In genomic region chr19:46954502-46955004, GRCh38 we compare ENCODE assay signal across 11 cellular contexts.
A peak's percentile ranks its signal among the peaks of the same experiment; 100 is the strongest.
DNase-seq lines count a peak whose midpoint lies in the region; ATAC-seq, FAIRE-seq and TF ChIP-seq lines count a peak whose summit lies in the region.
"Had no signal": no experiment of that assay in that cellular context is flagged by ENCODE, and none has a peak within 500 bp of the region (broad histone marks: within the 10 kb centered on the region; RNA-seq: fewer than 3 reads in every experiment).

No MANE protein-coding gene starts in this region.

- H3K9me3 ChIP-seq in MM.1S (replicated peaks; ENCODE audit: insufficient read depth, low read length), result no peaks in the 10 kb centered on the region
- no peaks in the 10 kb centered on the region for H3K9me3 ChIP-seq in colonic mucosa
- H3K9me3 ChIP-seq in skeletal muscle tissue (ENCODE audit: control insufficient read depth in 3 of 3, low read length in 3 of 3), result no peaks in the 10 kb centered on the region

- no peaks in the 10 kb centered on the region for H3K9me3 Mint-ChIP-seq in MCF 10A (ENCODE audit: unreplicated experiment)

- no peak overlapping the region for H3K27ac Mint-ChIP-seq in MCF 10A (ENCODE audit: low read depth, unreplicated experiment)

- CTCF ChIA-PET in MCF 10A (lab: Yijun Ruan, JAX), result interaction anchor here (1.3 to 1.9 kb wide), 2 partner anchors 36 to 114 kb away, joined by 7 read pairs; no protein-coding TSS in a partner anchor

- BruUV-seq in MCF 10A (replicated peaks; lab: Mats Ljungman, UMichigan), result no TSS peak

- no peaks in the 10 kb centered on the region for H3K9me2 ChIP-seq in MM.1S (replicated peaks; ENCODE audit: insufficient read depth, low read length)

- peak overlapping the region; percentile 84 for H3K4me2 ChIP-seq in MM.1S (ENCODE audit: low read depth, low read length)

- peak overlapping the region; percentile 78 for H3K27ac ChIP-seq in MM.1S (ENCODE audit: low read length)
- peak overlapping the region; percentile 51 for H3K27ac ChIP-seq in colonic mucosa
- H3K27ac ChIP-seq in skeletal muscle tissue (ENCODE audit: low read depth, low read length), result peak overlapping the region; percentile 9
- H3K27ac ChIP-seq: WERI-Rb-1 had no signal

- H3K27me3 Mint-ChIP-seq in MCF 10A (ENCODE audit: insufficient read depth, unreplicated experiment), result no peaks in the 10 kb centered on the region

- peaks cover 41% of the 10 kb centered on the region for H3K36me3 Mint-ChIP-seq in MCF 10A (ENCODE audit: insufficient read depth, unreplicated experiment)

- no peak overlapping the region for H3K4me3 Mint-ChIP-seq in MCF 10A (ENCODE audit: unreplicated experiment)

- TF ChIP-seq CTCF in MM.1S (IDR thresholded peaks at IDR 0.05; ENCODE audit: low read length) (no peak), colonic mucosa (IDR thresholded peaks at IDR 0.05) (no peak), MCF 10A (IDR thresholded peaks at IDR 0.05; ENCODE audit: unreplicated experiment) (no peak)

- H3K36me3 ChIP-seq in MM.1S (replicated peaks; ENCODE audit: insufficient read depth, low read length) (no peaks in the 10 kb centered on the region), colonic mucosa (no peaks in the 10 kb centered on the region), skeletal muscle tissue (ENCODE audit: control insufficient read depth in 3 of 3, insufficient read depth in 3 of 3, low read length in 3 of 3) (no peaks in the 10 kb centered on the region)

- peak overlapping the region; percentile 51 for H3K4me3 ChIP-seq in MM.1S (ENCODE audit: low read length)
- no peak overlapping the region for H3K4me3 ChIP-seq in colonic mucosa
- H3K4me3 ChIP-seq in skeletal muscle tissue (ENCODE audit: low read length in 3 of 3), result no peak overlapping the region

- H3K79me2 ChIP-seq in MM.1S (ENCODE audit: low read length), result 0 out of 2 replicates have a peak, but pooled peaks cover 12% of the 10 kb centered on the region

- no peak for DNase-seq in GM19239 (ENCODE audit: insufficient read length, low spot score)
- DNase-seq in MM.1S, result peak; percentile 36
- DNase-seq in colonic mucosa, result no peak
- DNase-seq in MCF 10A (ENCODE audit: unreplicated experiment), result no peak
- DNase-seq in NK-92 (lab: John Stamatoyannopoulos, UW; ENCODE audit: unreplicated experiment), result no peak
- no peak for DNase-seq in GF-D8 (lab: John Stamatoyannopoulos, UW)
- DNase-seq: NCI-H2081 treated with DMSO at 0.1 percent for 48 hours; stimulated activated CD4-positive, alpha-beta T cell treated with anti-CD3 and anti-CD28 coated beads, Interleukin-1b, Interleukin-23, amount 100 ng/mL, for 48 hours; WERI-Rb-1 had no signal

- FAIRE-seq in GM19239 (lab: Jason Lieb, UNC), result peak; percentile 95

- intact Hi-C loops in colonic mucosa (cut with DNase I), result no loop called here
- intact Hi-C loops in MCF 10A (cut with micrococcal nuclease), result no loop called here

- peaks cover 26% of the 10 kb centered on the region for H3F3A ChIP-seq in MM.1S (ENCODE audit: insufficient read depth, low read length)

- H3K4me1 ChIP-seq in MM.1S (ENCODE audit: low read length), result peaks cover 39% of the 10 kb centered on the region
- H3K4me1 ChIP-seq in colonic mucosa, result peaks cover 18% of the 10 kb centered on the region
- peaks cover 30 to 33% (median 31%) of the 10 kb centered on the region in 3 donors for H3K4me1 ChIP-seq in skeletal muscle tissue (ENCODE audit: control insufficient read depth in 3 of 3, insufficient read depth in 3 of 3, low read length in 3 of 3)

- H2AFZ ChIP-seq in MM.1S (ENCODE audit: low read length), result peak overlapping the region; percentile 37

- H3K27me3 ChIP-seq in MM.1S (replicated peaks; ENCODE audit: insufficient read depth, low read length) (no peaks in the 10 kb centered on the region), colonic mucosa (no peaks in the 10 kb centered on the region), skeletal muscle tissue (ENCODE audit: control insufficient read depth in 3 of 3, insufficient read depth in 3 of 3, low read length in 3 of 3) (no peaks in the 10 kb centered on the region)

- H3K9ac ChIP-seq in MM.1S (ENCODE audit: low read length), result peak overlapping the region; percentile 50
- H3K9ac ChIP-seq in colonic mucosa (ENCODE audit: low read depth in 2 of 2, low read length in 2 of 2), result no peak overlapping the region
- H3K9ac ChIP-seq in skeletal muscle tissue (ENCODE audit: low read depth in 1 of 3, low read length in 3 of 3), result no peak overlapping the region

- peaks cover 29% of the 10 kb centered on the region for H3K4me1 Mint-ChIP-seq in MCF 10A (ENCODE audit: insufficient read depth, unreplicated experiment)

- POLR2A ChIA-PET in MCF 10A (lab: Yijun Ruan, JAX), result interaction anchor here (1.8 to 4.3 kb wide), 2 partner anchors 9 to 28 kb away, joined by 4 to 15 read pairs; no protein-coding TSS in a partner anchor

- H4K20me1 ChIP-seq in MM.1S (ENCODE audit: insufficient read depth, low read length), result no peaks in the 10 kb centered on the region

- no peak for ATAC-seq in GM21447 (IDR thresholded peaks at IDR 0.05; ENCODE audit: unreplicated experiment)

Comparison
In these comparisons a context has a peak if more than half of its experiments do, and no peak if none do; other contexts are left out.
1. H3K27ac ChIP-seq: peak in every context shown above with its lines; median percentile 78 in MM.1S; 51 in colonic mucosa; 9 in skeletal muscle tissue.